Comparison of ENCODE assay signal across 7 cellular contexts in genomic region chr20:60359010-60359409, GRCh38.
"Had no signal": no experiment of that assay in that cellular context is flagged by ENCODE, and none has a peak within 500 bp of the region (broad histone marks: within the 10 kb centered on the region; RNA-seq: fewer than 3 reads in every experiment).

No MANE protein-coding gene starts in this region.

- ATAC-seq: GM23338, HCT116, K562 had no signal

- H3K4me2 ChIP-seq: GM23338 had no signal

- H3K9me3 Mint-ChIP-seq: GM23338, HFFc6 had no signal

- H3K27ac Mint-ChIP-seq: GM23338, HFFc6 had no signal

- H3K36me3 ChIP-seq: HAP-1 had no signal

- DNase-seq: HFFc6, KG1 had no signal

- H3K27ac ChIP-seq: HL-60 had no signal

- H3K4me1 ChIP-seq: HAP-1 had no signal

- H2AFZ ChIP-seq: GM23338 had no signal

- H3K9me3 ChIP-seq: HAP-1 had no signal

- H3K4me3 ChIP-seq: GM23338, HAP-1, K562 had no signal

- H3K4me3 Mint-ChIP-seq: GM23338, HFFc6 had no signal
